In the genomic region with DNA sequence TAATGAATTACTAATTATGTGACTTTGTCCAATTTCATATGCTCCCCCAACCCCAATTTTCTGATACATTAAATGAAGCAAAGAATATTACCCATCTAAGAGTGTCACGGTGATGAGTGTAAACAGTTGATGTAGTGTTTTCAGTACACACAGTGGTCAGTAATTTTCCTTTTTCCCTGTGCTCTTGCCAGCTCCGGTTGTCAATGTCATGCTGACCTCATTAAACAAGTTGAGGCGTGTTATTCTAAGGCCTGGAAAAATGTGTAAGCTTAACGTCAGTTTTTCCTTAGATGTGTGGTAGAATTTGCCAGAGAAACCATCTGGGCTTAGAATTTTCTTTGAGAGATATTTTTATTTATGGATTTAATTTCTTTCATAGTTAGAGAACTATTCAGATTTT, we compare ENCODE assay signal across 17 cellular contexts. TPM values are rescaled to one million over a fixed set of nuclear protein-coding genes. Genes with fewer than 3 reads are reported as not detected.
DNase-seq lines count a peak whose midpoint lies in the region; ATAC-seq and TF ChIP-seq lines count a peak whose summit lies in the region.
"Had no signal": no experiment of that assay in that cellular context is flagged by ENCODE, and none has a peak within 500 bp of the region (broad histone marks: within the 10 kb centered on the region; RNA-seq: fewer than 3 reads in every experiment).

No MANE protein-coding gene starts in this region.

- no peaks in the 10 kb centered on the region for H3K27me3 ChIP-seq in fibroblast of lung (ENCODE audit: control insufficient read depth, insufficient read depth, low read length)

- H3K4me2 ChIP-seq in fibroblast of lung (ENCODE audit: extremely low read depth, insufficient read depth, low read length), result no peak overlapping the region

- H3K79me2 ChIP-seq in fibroblast of lung (ENCODE audit: control insufficient read depth, insufficient read depth, low read length), result no peaks in the 10 kb centered on the region

- no peaks in the 10 kb centered on the region for H3K9me3 ChIP-seq in fibroblast of lung (ENCODE audit: control insufficient read depth, insufficient read depth, low read depth, low read length)
- H3K9me3 ChIP-seq: BE2C had no signal

- H3K4me1 ChIP-seq in fibroblast of lung (ENCODE audit: control insufficient read depth, extremely low read depth, insufficient read depth, low read length), result no peaks in the 10 kb centered on the region
- H3K4me1 ChIP-seq: BE2C had no signal

- no peaks in the 10 kb centered on the region for H4K20me1 ChIP-seq in fibroblast of lung (ENCODE audit: control insufficient read depth, extremely low read depth, insufficient read depth, low read length)

- no peak overlapping the region for H2AFZ ChIP-seq in fibroblast of lung (ENCODE audit: low read length)

- ATAC-seq in Right ventricle myocardium superior (ENCODE audit: poor library complexity), result no peak

- no peaks in the 10 kb centered on the region for H3K36me3 ChIP-seq in fibroblast of lung (ENCODE audit: control insufficient read depth, insufficient read depth, low read length)
- H3K36me3 ChIP-seq: BE2C had no signal

- no peak overlapping the region for H3K9ac ChIP-seq in fibroblast of lung (ENCODE audit: insufficient read depth, low read length)

- no peak for TF ChIP-seq CTCF in fibroblast of lung (conservative IDR thresholded peaks at IDR 0.05 in 1 of 2, IDR thresholded peaks at IDR 0.05 in 1 of 2; ENCODE audit: low read depth in 1 of 2, low read length in 2 of 2)

- no peak overlapping the region for H3K27ac ChIP-seq in fibroblast of lung (ENCODE audit: insufficient read depth, low read length)
- H3K27ac ChIP-seq: SK-N-MC had no signal

- DNase-seq in RPMI7951 (ENCODE audit: low read depth) (peak; percentile 20), astrocyte of the hippocampus (ENCODE audit: low read depth, low spot score) (peak; percentile 26), fibroblast of lung (ENCODE audit: low read depth in 2 of 2) (peak; percentile 9 to 23), renal cortical epithelial cell (ENCODE audit: low read depth) (peak; percentile 18), NCI-H1092 (lab: John Stamatoyannopoulos, UW) (no peak), NCI-H2107 (lab: John Stamatoyannopoulos, UW) (no peak), Right ventricle myocardium superior (no peak)
- DNase-seq: BE2C; CD4-positive, alpha-beta memory T cell; EL; H7; Karpas-422; NCI-H1930; NCI-H510A had no signal

- H3K4me3 ChIP-seq in fibroblast of lung (replicated peaks in 1 of 4; ENCODE audit: control extremely low read depth in 1 of 4, insufficient read depth in 1 of 4, low read depth in 3 of 4, low read length in 4 of 4), result no peak overlapping the region
- H3K4me3 ChIP-seq: SK-N-MC had no signal

- intact Hi-C loops in Right ventricle myocardium superior (cut with DNase I), result no loop called here

RNA-seq across cellular contexts. Expression of gene SERPINA6, which starts 11.7 kb away (rescaled TPM):
- 1.4 and 2.1 TPM in 2 replicates for total RNA-seq in RPMI7951 (2014; rRNA removed; shearing (Covaris generic))
- not detected in 2 replicates for total RNA-seq in fibroblast of lung
- polyA plus RNA-seq in fibroblast of lung, result not detected in 2 replicates
- polyA plus RNA-seq in fibroblast of lung (2012), result not detected in 2 replicates
- polyA minus RNA-seq in fibroblast of lung (ENCODE audit: low replicate concordance), result not detected in 2 replicates
- 0.35 and 0.65 TPM in 2 replicates for total RNA-seq in renal cortical epithelial cell
- total RNA-seq in Right ventricle myocardium superior, result not detected
- total RNA-seq: CD4-positive, alpha-beta memory T cell; H7; OCI-LY7 had no signal
- polyA plus RNA-seq: AG04450; CD4-positive, alpha-beta memory T cell had no signal

RNA-seq across cellular contexts. Expression of gene SERPINA2, which starts 31.7 kb away (rescaled TPM):
- not detected in 2 replicates for total RNA-seq in RPMI7951 (2014; rRNA removed; shearing (Covaris generic))
- total RNA-seq in fibroblast of lung, result not detected in 2 replicates
- polyA plus RNA-seq in fibroblast of lung, result not detected in 2 replicates
- not detected in 2 replicates for polyA plus RNA-seq in fibroblast of lung (2012)
- not detected in 2 replicates for polyA minus RNA-seq in fibroblast of lung (ENCODE audit: low replicate concordance)
- 0.10 TPM in 1 of 2 replicates, not detected in the other for total RNA-seq in renal cortical epithelial cell
- total RNA-seq in Right ventricle myocardium superior, result not detected
- total RNA-seq: CD4-positive, alpha-beta memory T cell; H7; OCI-LY7 had no signal
- polyA plus RNA-seq: AG04450; CD4-positive, alpha-beta memory T cell had no signal

RNA-seq across cellular contexts. Expression of gene SERPINA10, which starts 41.8 kb away (rescaled TPM):
- not detected in 2 replicates for total RNA-seq in RPMI7951 (2014; rRNA removed; shearing (Covaris generic))
- not detected in 2 replicates for total RNA-seq in fibroblast of lung
- polyA plus RNA-seq in fibroblast of lung, result not detected in 2 replicates
- not detected in 2 replicates for polyA plus RNA-seq in fibroblast of lung (2012)
- not detected in 2 replicates for polyA minus RNA-seq in fibroblast of lung (ENCODE audit: low replicate concordance)
- not detected in 2 replicates for total RNA-seq in renal cortical epithelial cell
- total RNA-seq in Right ventricle myocardium superior, result not detected
- total RNA-seq: CD4-positive, alpha-beta memory T cell; H7; OCI-LY7 had no signal
- polyA plus RNA-seq: AG04450; CD4-positive, alpha-beta memory T cell had no signal

RNA-seq across cellular contexts. Expression of gene SERPINA1, which starts 53.6 kb away (rescaled TPM):
- 0.12 and 0.78 TPM in 2 replicates for total RNA-seq in RPMI7951 (2014; rRNA removed; shearing (Covaris generic))
- total RNA-seq in fibroblast of lung, result under 0.01 TPM in 1 of 2 replicates, not detected in the other
- 0.10 and 0.39 TPM in 2 replicates for polyA plus RNA-seq in fibroblast of lung
- polyA plus RNA-seq in fibroblast of lung (2012), result 0.14 and 0.42 TPM in 2 replicates
- polyA minus RNA-seq in fibroblast of lung (ENCODE audit: low replicate concordance), result 6.6 TPM in 1 of 2 replicates, not detected in the other
- 32.1 and 137 TPM in 2 replicates for total RNA-seq in renal cortical epithelial cell
- total RNA-seq in Right ventricle myocardium superior, result 5.0 TPM
- total RNA-seq: H7, OCI-LY7 had no signal
- polyA plus RNA-seq: CD4-positive, alpha-beta memory T cell had no signal

Comparison
In these comparisons a context has a peak if more than half of its experiments do, and no peak if none do; other contexts are left out.
1. DNase-seq: peak in RPMI7951 (single experiment), astrocyte of the hippocampus (single experiment), fibroblast of lung (2 of 2) and renal cortical epithelial cell (single experiment); none in NCI-H1092 (single experiment), NCI-H2107 (single experiment) and Right ventricle myocardium superior (single experiment).